In genomic region chrX:10099411-10099810, GRCh38 we compare ENCODE assay signal across 13 cellular contexts. TPM values are rescaled to one million over a fixed set of nuclear protein-coding genes. Genes with fewer than 3 reads are reported as not detected.
DNase-seq lines count a peak whose midpoint lies in the region; ATAC-seq, FAIRE-seq and TF ChIP-seq lines count a peak whose summit lies in the region.
"Had no signal": no experiment of that assay in that cellular context is flagged by ENCODE, and none has a peak within 500 bp of the region (broad histone marks: within the 10 kb centered on the region; RNA-seq: fewer than 3 reads in every experiment).

No MANE protein-coding gene starts in this region.

- peak overlapping the region in 2 of 3 donors; percentile 49 to 51 for H3K27ac ChIP-seq in right lobe of liver
- no peak overlapping the region for H3K27ac ChIP-seq in HepG2 (ENCODE audit: extremely low read length, insufficient read depth, low read length)
- H3K27ac ChIP-seq in muscle layer of colon (ENCODE audit: low read depth, low read length) = peak overlapping the region; percentile 67
- H3K27ac ChIP-seq in aorta (ENCODE audit: low read depth in 1 of 2, low read length in 2 of 2) = peak overlapping the region in 1 of 2 donors; percentile 71
- H3K27ac ChIP-seq: cardiac muscle cell had no signal

- CTCF ChIA-PET in HepG2 (lab: Yijun Ruan, JAX; ENCODE audit: low intra/inter-chr PET ratio, low total read pairs) = no interaction called here

- TF ChIP-seq POLR2A in right lobe of liver (IDR thresholded peaks at IDR 0.05) = no peak
- TF ChIP-seq POLR2A in HepG2 (IDR thresholded peaks at IDR 0.05; ENCODE audit: insufficient read depth in 1 of 2, low read depth in 2 of 2, low read length in 2 of 2) = no peak

- peaks cover 13% of the 10 kb centered on the region for H3K9me3 Mint-ChIP-seq in chondrocyte (ENCODE audit: low read depth)

- H3K27me3 ChIP-seq in right lobe of liver (no peaks in the 10 kb centered on the region), HepG2 (ENCODE audit: control insufficient read depth in 1 of 2, insufficient read depth in 2 of 2, low read length in 2 of 2) (no peaks in the 10 kb centered on the region), muscle layer of colon (ENCODE audit: control insufficient read depth in 1 of 2, insufficient read depth in 2 of 2, low read length in 2 of 2) (no peaks in the 10 kb centered on the region), aorta (ENCODE audit: control insufficient read depth in 1 of 2, insufficient read depth in 2 of 2, low read length in 1 of 2) (no peaks in the 10 kb centered on the region)
- H3K27me3 ChIP-seq: cardiac muscle cell had no signal

- in situ Hi-C loops in HepG2 (cut with HindIII; ENCODE audit: extremely low pct_ligation_motif_present, low pct_unique_long_range_greater_than_20kb) = no loop called here

- H3K4me3 ChIP-seq in right lobe of liver (no peak overlapping the region), HepG2 (replicated peaks in 1 of 3; ENCODE audit: insufficient read depth in 1 of 3, low read depth in 2 of 3, low read length in 3 of 3) (no peak overlapping the region), muscle layer of colon (ENCODE audit: low read depth in 1 of 2, low read length in 2 of 2) (no peak overlapping the region), aorta (ENCODE audit: low read length in 2 of 2) (no peak overlapping the region)
- H3K4me3 ChIP-seq: cardiac muscle cell had no signal

- TF ChIP-seq EP300 in HepG2 (IDR thresholded peaks at IDR 0.05; ENCODE audit: low read depth in 2 of 2, low read length in 2 of 2) (no peak), HepG2 (CRISPR knock-in tag; IDR thresholded peaks at IDR 0.05; ENCODE audit: borderline replicate concordance) (no peak)

- H3K4me3 Mint-ChIP-seq in chondrocyte (ENCODE audit: unreplicated experiment) = no peak overlapping the region

- TF ChIP-seq CTCF in right lobe of liver (IDR thresholded peaks at IDR 0.05) (no peak), HepG2 (CRISPR knock-in tag; IDR thresholded peaks at IDR 0.05) (no peak), chondrocyte (IDR thresholded peaks at IDR 0.05) (no peak)

- 40% methylated on average over 5 of the region's 5 CpGs for WGBS in right lobe of liver (ENCODE audit: insufficient coverage, low coverage, low lambda C conversion rate, missing lambda C conversion rate)
- 92% methylated on average over 5 of the region's 5 CpGs for WGBS in HepG2 (ENCODE audit: low lambda C conversion rate)
- 6 to 28% methylated on average over 5 of the region's 5 CpGs for WGBS in aorta, 2 donors

- intact Hi-C loops in right lobe of liver (cut with DNase I) (no loop called here), HepG2 (cut with micrococcal nuclease; ENCODE audit: unreplicated experiment) (no loop called here), aorta (cut with DNase I) (no loop called here)

- FAIRE-seq in HepG2 (lab: Jason Lieb, UNC) = no peak

- H3K79me2 ChIP-seq in HepG2 (ENCODE audit: insufficient read depth, low read length) = no peaks in the 10 kb centered on the region

- DNase-seq in right lobe of liver (no peak), HepG2 (ENCODE audit: low spot score) (no peak), chondrocyte (ENCODE audit: low spot score) (no peak), aorta (no peak), NCI-H345 treated with DMSO at 0.1 percent for 48 hours (lab: John Stamatoyannopoulos, UW; ENCODE audit: unreplicated experiment) (no peak), amniotic stem cell (lab: John Stamatoyannopoulos, UW) (no peak)
- DNase-seq: activated CD4-positive, alpha-beta T cell treated with anti-CD3 and anti-CD28 coated beads for 4 hours; C1 segment of cervical spinal cord; NCI-H2081; stimulated activated CD8-positive, alpha-beta memory T cell treated with anti-CD3 and anti-CD28 coated beads, Interleukin-4, amount 100 ng/mL, for 48 hours had no signal

- no peak overlapping the region for H2AFZ ChIP-seq in HepG2 (ENCODE audit: low read length)

- no peak for ATAC-seq in right lobe of liver
- ATAC-seq in HepG2 = no peak
- ATAC-seq in aorta (ENCODE audit: low FRiP score) = peak; percentile 63
- ATAC-seq in GM19351 (IDR thresholded peaks at IDR 0.05; ENCODE audit: unreplicated experiment) = no peak

- H3K36me3 ChIP-seq in right lobe of liver (peaks cover 0 to 3% (median 0%) of the 10 kb centered on the region in 4 donors), HepG2 (replicated peaks in 1 of 2; ENCODE audit: control insufficient read depth in 1 of 2, insufficient read depth in 2 of 2, low read length in 2 of 2) (no peaks in the 10 kb centered on the region; a peak in 1 of 5 replicates), muscle layer of colon (ENCODE audit: insufficient read depth, low read length) (peaks cover 13% of the 10 kb centered on the region), aorta (ENCODE audit: control insufficient read depth in 1 of 2, insufficient read depth in 2 of 2, low read length in 1 of 2) (no peaks in the 10 kb centered on the region)
- H3K36me3 ChIP-seq: cardiac muscle cell had no signal

- H4K20me1 ChIP-seq in HepG2 (ENCODE audit: insufficient read depth, low read length) = no peaks in the 10 kb centered on the region

- H3K9ac ChIP-seq in HepG2 (ENCODE audit: insufficient read depth, low read depth, low read length) (no peak overlapping the region), muscle layer of colon (ENCODE audit: low read length) (no peak overlapping the region)

- H3K9me3 ChIP-seq in right lobe of liver (no peaks in the 10 kb centered on the region), HepG2 (ENCODE audit: low read length) (no peaks in the 10 kb centered on the region), muscle layer of colon (ENCODE audit: low read length) (no peaks in the 10 kb centered on the region), aorta (ENCODE audit: control insufficient read depth, low read length) (no peaks in the 10 kb centered on the region)

- BruUV-seq in HepG2 (replicated peaks; lab: Mats Ljungman, UMichigan) = no TSS peak

- H3K4me1 ChIP-seq in right lobe of liver = peaks cover 0 to 5% (median 0%) of the 10 kb centered on the region in 4 donors
- peaks cover 24% of the 10 kb centered on the region for H3K4me1 ChIP-seq in HepG2 (ENCODE audit: insufficient read depth, low read length)
- H3K4me1 ChIP-seq in muscle layer of colon (ENCODE audit: insufficient read depth, low read length) = peaks cover 15% of the 10 kb centered on the region
- H3K4me1 ChIP-seq in aorta (ENCODE audit: control insufficient read depth in 1 of 2, insufficient read depth in 2 of 2, low read length in 2 of 2) = no peaks in the 10 kb centered on the region

- H3K4me1 Mint-ChIP-seq in chondrocyte (ENCODE audit: low read depth) = peaks cover 15% of the 10 kb centered on the region

- no peak overlapping the region for H3K4me2 ChIP-seq in HepG2 (ENCODE audit: low read depth, low read length)

- no peak for TF ChIP-seq RAD21 in HepG2 (CRISPR knock-in tag; IDR thresholded peaks at IDR 0.05)

- peak overlapping the region; percentile 38 for H3K27ac Mint-ChIP-seq in chondrocyte (ENCODE audit: unreplicated experiment)

- POLR2A ChIA-PET in HepG2 (lab: Yijun Ruan, JAX) = no interaction called here

- peaks cover 21% of the 10 kb centered on the region for H3K36me3 Mint-ChIP-seq in chondrocyte (ENCODE audit: low read depth)

- H3K27me3 Mint-ChIP-seq in chondrocyte (ENCODE audit: low read depth) = no peaks in the 10 kb centered on the region

TF ChIP-seq in HepG2, 621 proteins besides CTCF, POLR2A, EP300 and RAD21 (continues in another document):
- no peak for TF ChIP-seq ZNF709 (CRISPR knock-in tag; IDR thresholded peaks at IDR 0.05)
- no peak for TF ChIP-seq ZNF468 (CRISPR knock-in tag; IDR thresholded peaks at IDR 0.05)

RNA-seq across cellular contexts. Expression of gene CLCN4, which starts 57.4 kb away (rescaled TPM):
- total RNA-seq in right lobe of liver (1 to 10 TPM; 3.5 to 5.5 (median 4.0) TPM), HepG2 (2016; rRNA removed; fragmentation: Illumina TruSeq; extraction: Trizol) (2.5 and 2.6 TPM in 2 replicates), chondrocyte (2.2 to 4.2 TPM (median 4.2 TPM) in 3 replicates), aorta (1 to 10 TPM; 3.8 to 8.6 TPM)
- 0.53 and 0.81 TPM in 2 replicates for total RNA-seq in HepG2 (2016; cell fraction: cytosol; rRNA removed; fragmentation: Illumina TruSeq; extraction: Trizol; ENCODE audit: low read depth)
- 2.4 and 2.7 TPM in 2 replicates for total RNA-seq in HepG2 (2016; cell fraction: insoluble cytoplasmic fraction; rRNA removed; fragmentation: Illumina TruSeq; extraction: Trizol)
- 1.00 and 1.1 TPM in 2 replicates for total RNA-seq in HepG2 (2016; cell fraction: membrane; rRNA removed; fragmentation: Illumina TruSeq; extraction: Trizol)
- total RNA-seq in HepG2 (2016; cell fraction: nucleus; rRNA removed; fragmentation: Illumina TruSeq; extraction: Trizol) = 2.7 and 3.0 TPM in 2 replicates
- polyA plus RNA-seq in HepG2 (2011; rRNA removed) (1.8 and 1.9 TPM in 2 replicates), aorta (under 1 TPM; 0.67 to 0.88 TPM)
- 2.3 and 2.4 TPM in 2 replicates for polyA plus RNA-seq in HepG2 (2011; cell fraction: cytosol; rRNA removed)
- polyA plus RNA-seq in HepG2 (2011; cell fraction: nucleus; rRNA removed) = 1.2 and 1.9 TPM in 2 replicates
- 1.6 and 1.9 TPM in 2 replicates for polyA plus RNA-seq in HepG2 (2012)
- 0.17 and 0.18 TPM in 2 replicates for polyA plus RNA-seq in HepG2 (2016; cell fraction: cytosol; fragmentation: Illumina TruSeq; extraction: Trizol; ENCODE audit: low read depth)
- polyA plus RNA-seq in HepG2 (2016; cell fraction: insoluble cytoplasmic fraction; fragmentation: Illumina TruSeq; extraction: Trizol; ENCODE audit: low read depth) = 1.6 and 1.7 TPM in 2 replicates
- polyA plus RNA-seq in HepG2 (2016; cell fraction: membrane; fragmentation: Illumina TruSeq; extraction: Trizol; ENCODE audit: low read depth) = 0.66 and 0.90 TPM in 2 replicates
- 2.5 and 2.8 TPM in 2 replicates for polyA plus RNA-seq in HepG2 (2016; cell fraction: nucleus; fragmentation: Illumina TruSeq; extraction: Trizol; ENCODE audit: insufficient read depth, low read depth)
- 1.7 and 8.7 TPM in 2 replicates for polyA minus RNA-seq in HepG2 (2011; rRNA and poly(A)+ RNA removed; ENCODE audit: low replicate concordance)
- polyA minus RNA-seq in HepG2 (2011; cell fraction: cytosol; rRNA and poly(A)+ RNA removed) = 3.8 and 5.8 TPM in 2 replicates
- 2.8 and 3.4 TPM in 2 replicates for polyA minus RNA-seq in HepG2 (2011; cell fraction: nucleus; rRNA and poly(A)+ RNA removed)
